Comparison of ENCODE assay signal across 17 cellular contexts in genomic region chr18:54086863-54087262, GRCh38.
DNase-seq lines count a peak whose midpoint lies in the region; ATAC-seq and TF ChIP-seq lines count a peak whose summit lies in the region.
"Had no signal": no experiment of that assay in that cellular context is flagged by ENCODE, and none has a peak within 500 bp of the region (broad histone marks: within the 10 kb centered on the region; RNA-seq: fewer than 3 reads in every experiment).

No MANE protein-coding gene starts in this region.

- H3K4me1 ChIP-seq in BLaER1 = peaks cover 20% of the 10 kb centered on the region
- no peaks in the 10 kb centered on the region for H3K4me1 ChIP-seq in HAP-1
- H3K4me1 ChIP-seq: breast epithelium had no signal

- H4K20me1 ChIP-seq in BLaER1 = no peaks in the 10 kb centered on the region

- no peak for TF ChIP-seq POLR2A in GM18505 (IDR thresholded peaks at IDR 0.05; ENCODE audit: borderline replicate concordance, extremely low read depth, insufficient read depth, insufficient read length)

- H3K4me3 Mint-ChIP-seq in T-cell = no peak overlapping the region
- H3K4me3 Mint-ChIP-seq: H9, neural crest cell had no signal

- ATAC-seq in GM18505 (IDR thresholded peaks at IDR 0.05; ENCODE audit: unreplicated experiment) = peak; percentile 43
- ATAC-seq in HG03354 (IDR thresholded peaks at IDR 0.05; ENCODE audit: poor library complexity, severe bottlenecking, unreplicated experiment) = peak; percentile 38
- no peak for ATAC-seq in T-cell (replicated peaks in 1 of 4)
- ATAC-seq: esophagus mucosa, K562 had no signal

- H3K4me3 ChIP-seq in BLaER1 = no peak overlapping the region
- H3K4me3 ChIP-seq in HAP-1 = no peak overlapping the region
- H3K4me3 ChIP-seq: breast epithelium, K562 had no signal

- DNase-seq in T-cell (no peak), HEK293T (ENCODE audit: extremely low spot score) (no peak), RWPE1 (ENCODE audit: low spot score) (no peak), HAP-1 (ENCODE audit: low spot score in 2 of 2) (no peak)
- no peak for DNase-seq in stimulated activated CD4-positive, alpha-beta T cell treated with anti-CD3 and anti-CD28 coated beads, Interleukin-12 subunit alpha, Interleukin-12 subunit beta, amount 100 ng/mL, for 4 hours
- DNase-seq: H9, head of caudate nucleus, islet precursor cell, mesendoderm, NCI-H1436 had no signal

- no peaks in the 10 kb centered on the region for H3K27me3 ChIP-seq in BLaER1
- no peaks in the 10 kb centered on the region for H3K27me3 ChIP-seq in HAP-1 (ENCODE audit: low read depth)
- H3K27me3 ChIP-seq: breast epithelium had no signal

- no peak overlapping the region for H3K9ac ChIP-seq in BLaER1

- H3K36me3 Mint-ChIP-seq in T-cell = peaks cover 4% of the 10 kb centered on the region

- TF ChIP-seq CTCF in RWPE1 (conservative IDR thresholded peaks at IDR 0.05; ENCODE audit: low read depth) = no peak

- H3K4me2 ChIP-seq in BLaER1 = peak overlapping the region; percentile 61

- POLR2A ChIA-PET in T-cell (lab: Charles Lee) = no interaction called here
- POLR2A ChIA-PET in HEK293T (lab: Yijun Ruan, JAX) = no interaction called here
- POLR2A ChIA-PET in RWPE1 (lab: Yijun Ruan, JAX; ENCODE audit: low non-redundant PET) = no interaction called here

- in situ Hi-C loops in HAP-1 (cut with MboI; ENCODE audit: low sequenced_read_pairs) = no loop called here

- H3K27ac ChIP-seq in BLaER1 (no peak overlapping the region), RWPE1 (no peak overlapping the region)
- H3K27ac ChIP-seq: breast epithelium had no signal

- peaks cover 4 to 16% (median 9%) of the 10 kb centered on the region in 3 donors for H3K9me3 Mint-ChIP-seq in T-cell

- H3K36me3 ChIP-seq in BLaER1 (no peaks in the 10 kb centered on the region), HAP-1 (replicated peaks) (no peaks in the 10 kb centered on the region)
- H3K36me3 ChIP-seq: breast epithelium had no signal

- peaks cover 33% of the 10 kb centered on the region for H3K9me3 ChIP-seq in BLaER1
- peaks cover 3% of the 10 kb centered on the region; the same call in 1 of the 2 replicates for H3K9me3 ChIP-seq in HAP-1

- CTCF ChIA-PET in T-cell (lab: Charles Lee) = no interaction called here
- CTCF ChIA-PET in HEK293T (lab: Yijun Ruan, JAX) = no interaction called here
- CTCF ChIA-PET in RWPE1 (lab: Yijun Ruan, JAX) = no interaction called here

- peaks cover 0 to 12% of the 10 kb centered on the region in 2 donors for H3K27me3 Mint-ChIP-seq in T-cell

- peak overlapping the region; percentile 69 to 78 for H3K27ac Mint-ChIP-seq in T-cell

- peaks cover 0 to 23% (median 17%) of the 10 kb centered on the region in 3 donors for H3K4me1 Mint-ChIP-seq in T-cell
- H3K4me1 Mint-ChIP-seq: neural crest cell had no signal

TF ChIP-seq in HEK293T, 16 proteins besides CTCF, POLR2A, EP300 and RAD21:
- TF ChIP-seq ELF4 (IDR thresholded peaks at IDR 0.05) (no peak), CTBP1 (IDR thresholded peaks at IDR 0.05; ENCODE audit: borderline replicate concordance) (no peak), SP1 (IDR thresholded peaks at IDR 0.05) (no peak), FOXK2 (IDR thresholded peaks at IDR 0.05) (no peak), L3MBTL2 (conservative IDR thresholded peaks at IDR 0.05) (no peak), FOXA1 (IDR thresholded peaks at IDR 0.05) (no peak), PKNOX1 (IDR thresholded peaks at IDR 0.05) (no peak), SUZ12 (IDR thresholded peaks at IDR 0.05) (no peak), ZNF384 (IDR thresholded peaks at IDR 0.05) (no peak), ARNT (IDR thresholded peaks at IDR 0.05) (no peak), LEF1 (IDR thresholded peaks at IDR 0.05; ENCODE audit: borderline replicate concordance) (no peak), HDGF (IDR thresholded peaks at IDR 0.05; ENCODE audit: borderline replicate concordance) (no peak), BHLHE40 (IDR thresholded peaks at IDR 0.05; ENCODE audit: borderline replicate concordance) (no peak), FOXM1 (IDR thresholded peaks at IDR 0.05; ENCODE audit: borderline replicate concordance) (no peak), TARDBP (IDR thresholded peaks at IDR 0.05) (no peak), NFRKB (IDR thresholded peaks at IDR 0.05) (no peak)

Comparison
In these comparisons a context has a peak if more than half of its experiments do, and no peak if none do; other contexts are left out.
1. ATAC-seq: peak in GM18505 (single experiment) and HG03354 (single experiment); none in T-cell (0 of 4).